ENCODE assay signal across 17 cellular contexts in the genomic region with DNA sequence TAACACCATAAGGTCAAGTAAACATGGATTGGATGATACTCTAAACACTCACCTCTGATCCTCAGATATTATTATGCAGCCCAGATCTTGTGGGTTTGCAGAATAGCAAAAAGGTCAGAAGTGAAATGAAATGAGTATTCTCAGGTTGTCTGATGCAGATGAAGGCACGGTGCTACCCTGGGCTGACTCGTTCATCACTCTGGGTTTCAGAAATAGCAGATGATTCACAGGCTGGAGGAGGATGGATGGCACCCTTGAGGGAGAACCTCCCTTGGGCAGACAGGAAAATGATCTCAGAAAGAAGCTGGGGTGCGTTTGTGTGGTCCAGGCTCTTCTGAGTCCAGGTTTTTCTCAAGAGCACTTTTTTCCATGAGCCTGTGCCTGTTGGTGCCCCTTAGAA.
DNase-seq lines count a peak whose midpoint lies in the region; ATAC-seq and TF ChIP-seq lines count a peak whose summit lies in the region.
"Had no signal": no experiment of that assay in that cellular context is flagged by ENCODE, and none has a peak within 500 bp of the region (broad histone marks: within the 10 kb centered on the region; RNA-seq: fewer than 3 reads in every experiment).

No MANE protein-coding gene starts in this region.

- H3K14ac ChIP-seq in mesenchymal stem cell (ENCODE audit: low read length in 2 of 2) = no peak overlapping the region

- H2AFZ ChIP-seq in mesenchymal stem cell (ENCODE audit: low read depth, low read length) = no peak overlapping the region
- H2AFZ ChIP-seq: PC-9 had no signal

- H3K27ac Mint-ChIP-seq in activated CD4-positive, alpha-beta T cell treated with anti-CD3 and anti-CD28 coated beads for 36 hours = no peak overlapping the region
- no peak overlapping the region for H3K27ac Mint-ChIP-seq in stimulated activated naive CD8-positive, alpha-beta T cell treated with anti-CD3 and anti-CD28 coated beads, Interleukin-15, amount 100 ng/mL, for 72 hours

- H3K4ac ChIP-seq in mesenchymal stem cell (ENCODE audit: low read depth in 1 of 2, low read length in 2 of 2) = no peak overlapping the region

- no peak overlapping the region for H4K91ac ChIP-seq in mesenchymal stem cell (ENCODE audit: low read length)

- POLR2A ChIA-PET in activated CD4-positive, alpha-beta T cell treated with anti-CD3 and anti-CD28 coated beads for 36 hours (lab: Charles Lee) = no interaction called here

- H3K36me3 Mint-ChIP-seq in activated CD4-positive, alpha-beta T cell treated with anti-CD3 and anti-CD28 coated beads for 36 hours (ENCODE audit: low read depth) = peaks cover 2% of the 10 kb centered on the region

- H3K36me3 ChIP-seq in mesenchymal stem cell (ENCODE audit: control insufficient read depth in 1 of 2, insufficient read depth in 2 of 2, low read depth in 1 of 2, low read length in 2 of 2) (no peaks in the 10 kb centered on the region), stomach (no peaks in the 10 kb centered on the region), right lobe of liver (no peaks in the 10 kb centered on the region)

- CTCF ChIA-PET in activated CD4-positive, alpha-beta T cell treated with anti-CD3 and anti-CD28 coated beads for 36 hours (lab: Charles Lee) = interaction anchor here (0.9 kb wide), 1 partner anchor 255 kb away, joined by 3 read pairs; no protein-coding TSS in a partner anchor

- no peak overlapping the region for H2BK12ac ChIP-seq in mesenchymal stem cell (ENCODE audit: low read length in 2 of 2)

- H3K4me2 ChIP-seq in mesenchymal stem cell (ENCODE audit: low read length, poor library complexity, severe bottlenecking) = no peak overlapping the region
- H3K4me2 ChIP-seq: PC-9 had no signal

- H3K4me3 ChIP-seq in mesenchymal stem cell (ENCODE audit: insufficient read depth in 1 of 2, low read depth in 1 of 2, low read length in 2 of 2) (no peak overlapping the region), stomach (no peak overlapping the region), right lobe of liver (no peak overlapping the region)
- H3K4me3 ChIP-seq: PC-9 had no signal

- H3K4me1 ChIP-seq in mesenchymal stem cell (ENCODE audit: control insufficient read depth, insufficient read depth, low read depth, low read length) (no peaks in the 10 kb centered on the region), stomach (no peaks in the 10 kb centered on the region), right lobe of liver (no peaks in the 10 kb centered on the region)

- peaks cover 4% of the 10 kb centered on the region for H3K27me3 Mint-ChIP-seq in activated CD4-positive, alpha-beta T cell treated with anti-CD3 and anti-CD28 coated beads for 36 hours
- no peaks in the 10 kb centered on the region for H3K27me3 Mint-ChIP-seq in stimulated activated naive CD8-positive, alpha-beta T cell treated with anti-CD3 and anti-CD28 coated beads, Interleukin-15, amount 100 ng/mL, for 72 hours

- no peak overlapping the region for H3K4me3 Mint-ChIP-seq in activated CD4-positive, alpha-beta T cell treated with anti-CD3 and anti-CD28 coated beads for 36 hours
- no peak overlapping the region for H3K4me3 Mint-ChIP-seq in stimulated activated naive CD8-positive, alpha-beta T cell treated with anti-CD3 and anti-CD28 coated beads, Interleukin-15, amount 100 ng/mL, for 72 hours

- DNase-seq in activated CD4-positive, alpha-beta T cell treated with anti-CD3 and anti-CD28 coated beads for 36 hours = peak; percentile 23
- DNase-seq in activated CD4-positive, alpha-beta T cell treated with anti-CD3 and anti-CD28 coated beads, Interleukin-2, amount 50 U/mL, for 1 hour = no peak
- DNase-seq in stimulated activated naive CD8-positive, alpha-beta T cell treated with anti-CD3 and anti-CD28 coated beads, Interleukin-15, Interleukin-2, amounts not matched to agents 100 U/mL and 50 U/mL, for 24 hours = no peak
- DNase-seq in stimulated activated naive CD8-positive, alpha-beta T cell treated with anti-CD3 and anti-CD28 coated beads, Interleukin-15, amount 100 ng/mL, for 72 hours = no peak
- DNase-seq in mesenchymal stem cell (no peak), stomach (no peak), right lobe of liver (no peak), NCI-H1436 (lab: John Stamatoyannopoulos, UW) (no peak)
- DNase-seq: AML-193, DMS79 treated with DMSO at 0.1 percent for 48 hours, NCI-H187, NCI-H345, NCI-H524 treated with DMSO at 0.1 percent for 48 hours, PC-9 had no signal

- H3K9me3 Mint-ChIP-seq in activated CD4-positive, alpha-beta T cell treated with anti-CD3 and anti-CD28 coated beads for 36 hours (ENCODE audit: low read depth) = peaks cover 2% of the 10 kb centered on the region
- H3K9me3 Mint-ChIP-seq in stimulated activated naive CD8-positive, alpha-beta T cell treated with anti-CD3 and anti-CD28 coated beads, Interleukin-15, amount 100 ng/mL, for 72 hours = no peaks in the 10 kb centered on the region

- H3K4me1 Mint-ChIP-seq in activated CD4-positive, alpha-beta T cell treated with anti-CD3 and anti-CD28 coated beads for 36 hours = no peaks in the 10 kb centered on the region
- H3K4me1 Mint-ChIP-seq in stimulated activated naive CD8-positive, alpha-beta T cell treated with anti-CD3 and anti-CD28 coated beads, Interleukin-15, amount 100 ng/mL, for 72 hours = no peaks in the 10 kb centered on the region

- TF ChIP-seq CTCF in stomach (IDR thresholded peaks at IDR 0.05) (no peak), right lobe of liver (IDR thresholded peaks at IDR 0.05) (no peak)

- no peak for TF ChIP-seq EP300 in stomach (IDR thresholded peaks at IDR 0.05)

- H3K23ac ChIP-seq in mesenchymal stem cell (ENCODE audit: low read length in 2 of 2) = no peak overlapping the region

- no peak overlapping the region for H4K8ac ChIP-seq in mesenchymal stem cell (ENCODE audit: low read length)

- H3K27me3 ChIP-seq in mesenchymal stem cell (ENCODE audit: control insufficient read depth in 1 of 2, insufficient read depth in 1 of 2, low read length in 2 of 2) (no peaks in the 10 kb centered on the region), stomach (peaks cover 0 to 12% (median 0%) of the 10 kb centered on the region in 3 donors), right lobe of liver (no peaks in the 10 kb centered on the region)

- WGBS in mesenchymal stem cell = 10% methylated on average over 3 of the region's 3 CpGs
- 34 to 50% (median 42%) methylated on average over 3 of the region's 3 CpGs for WGBS in stomach, 5 donors
- WGBS in right lobe of liver (ENCODE audit: insufficient coverage, low coverage, low lambda C conversion rate, missing lambda C conversion rate) = 26% methylated on average over 3 of the region's 3 CpGs

- intact Hi-C loops in activated CD4-positive, alpha-beta T cell treated with anti-CD3 and anti-CD28 coated beads for 36 hours (cut with DNase I, micrococcal nuclease) = no loop called here
- intact Hi-C loops in stomach (cut with DNase I; ENCODE audit: low total_unique reads) (no loop called here), right lobe of liver (cut with DNase I) (no loop called here)

- H2BK120ac ChIP-seq in mesenchymal stem cell (ENCODE audit: low read depth, low read length) = no peak overlapping the region

- ATAC-seq in activated CD4-positive, alpha-beta T cell treated with anti-CD3 and anti-CD28 coated beads for 36 hours = peak; percentile 75
- peak; percentile 43 for ATAC-seq in stimulated activated naive CD8-positive, alpha-beta T cell treated with anti-CD3 and anti-CD28 coated beads, Interleukin-15, Interleukin-2, amounts not matched to agents 100 U/mL and 50 U/mL, for 24 hours
- ATAC-seq in stimulated activated naive CD8-positive, alpha-beta T cell treated with anti-CD3 and anti-CD28 coated beads, Interleukin-15, amount 100 ng/mL, for 72 hours = no peak
- no peak for ATAC-seq in right lobe of liver

- H3K79me1 ChIP-seq in mesenchymal stem cell (replicated peaks; ENCODE audit: low read length, poor library complexity, severe bottlenecking) = no peaks in the 10 kb centered on the region

- peaks cover 5% of the 10 kb centered on the region for H3K9me3 ChIP-seq in mesenchymal stem cell (ENCODE audit: control insufficient read depth, low read length)
- H3K9me3 ChIP-seq in stomach = no peaks in the 10 kb centered on the region
- no peaks in the 10 kb centered on the region for H3K9me3 ChIP-seq in right lobe of liver

- H2BK15ac ChIP-seq in mesenchymal stem cell (ENCODE audit: low read depth, poor library complexity, severe bottlenecking) = no peak overlapping the region

- no peak overlapping the region for H3K27ac ChIP-seq in mesenchymal stem cell (ENCODE audit: low read length, poor library complexity, severe bottlenecking)
- no peak overlapping the region for H3K27ac ChIP-seq in stomach
- no peak overlapping the region for H3K27ac ChIP-seq in right lobe of liver
- H3K27ac ChIP-seq: 22Rv1, C4-2B, PC-9, RWPE1 had no signal

- H2BK5ac ChIP-seq in mesenchymal stem cell (ENCODE audit: low read depth, low read length, poor library complexity, severe bottlenecking) = no peak overlapping the region

- no peak overlapping the region for H3K18ac ChIP-seq in mesenchymal stem cell (ENCODE audit: low read depth in 1 of 2, low read length in 2 of 2)

- H3K9ac ChIP-seq in mesenchymal stem cell (ENCODE audit: low read length) = peak overlapping the region; percentile 46

- no peak for TF ChIP-seq POLR2A in stomach (IDR thresholded peaks at IDR 0.05)
- no peak for TF ChIP-seq POLR2A in right lobe of liver (IDR thresholded peaks at IDR 0.05)

- H2AK5ac ChIP-seq in mesenchymal stem cell (ENCODE audit: low read length, severe bottlenecking) = no peak overlapping the region

Comparison
In these comparisons a context has a peak if more than half of its experiments do, and no peak if none do; other contexts are left out.
1. ATAC-seq: peak in activated CD4-positive, alpha-beta T cell treated with anti-CD3 and anti-CD28 coated beads for 36 hours (single experiment) and stimulated activated naive CD8-positive, alpha-beta T cell treated with anti-CD3 and anti-CD28 coated beads, Interleukin-15, Interleukin-2, amounts not matched to agents 100 U/mL and 50 U/mL, for 24 hours (single experiment); none in stimulated activated naive CD8-positive, alpha-beta T cell treated with anti-CD3 and anti-CD28 coated beads, Interleukin-15, amount 100 ng/mL, for 72 hours (single experiment) and right lobe of liver (0 of 4).